8 cellular contexts compared by ENCODE assay signal in genomic region chr17:82030470-82031302, GRCh38. TPM values are rescaled to one million over a fixed set of nuclear protein-coding genes. Genes with fewer than 3 reads are reported as not detected.
DNase-seq lines count a peak whose midpoint lies in the region; ATAC-seq and TF ChIP-seq lines count a peak whose summit lies in the region.

No MANE protein-coding gene starts in this region.

- H2BK20ac ChIP-seq in H9 (ENCODE audit: low read depth, low read length, poor library complexity, severe bottlenecking) = no peak overlapping the region

- no peak overlapping the region for H2AK5ac ChIP-seq in H9 (ENCODE audit: insufficient read length, low read length)

- ATAC-seq in left lobe of liver (peak; percentile 68), HG03469 (IDR thresholded peaks at IDR 0.05; ENCODE audit: unreplicated experiment) (no peak)

- no peaks in the 10 kb centered on the region for H3K79me1 ChIP-seq in H9 (ENCODE audit: insufficient read depth, low read depth, low read length, poor library complexity, severe bottlenecking)

- H3T11ph ChIP-seq in H9 (ENCODE audit: low read length) = no peak overlapping the region

- no peak overlapping the region for H3K14ac ChIP-seq in H9 (ENCODE audit: insufficient read depth, low read length)

- no peaks in the 10 kb centered on the region for H3K4me1 ChIP-seq in H9 (ENCODE audit: insufficient read depth, low read length)

- H2AFZ ChIP-seq in H9 (ENCODE audit: low read length) = no peak overlapping the region

- H3K4ac ChIP-seq in H9 (ENCODE audit: low read depth, low read length) = no peak overlapping the region

- peaks cover 13% of the 10 kb centered on the region for H3K4me1 Mint-ChIP-seq in CD14-positive monocyte
- H3K4me1 Mint-ChIP-seq in H9 = peaks cover 2 to 19% of the 10 kb centered on the region in 2 experiments; a peak in 3 of 4 replicates

- H3K4me2 ChIP-seq in H9 (ENCODE audit: insufficient read depth, insufficient read length, low read length) = peak overlapping the region; percentile 5

- H2BK15ac ChIP-seq in H9 (ENCODE audit: low read depth, low read length) = no peak overlapping the region

- H3K4me3 Mint-ChIP-seq in CD14-positive monocyte = peak overlapping the region; percentile 82 to 90
- H3K4me3 Mint-ChIP-seq in H9 = peak overlapping the region; percentile 63 to 81

- H4K5ac ChIP-seq in H9 (ENCODE audit: insufficient read length, low read depth, low read length) = no peak overlapping the region

- no CpG with 5 or more reads among the region's 94 CpGs for whole genome bisulfite sequencing in H9 (ENCODE audit: extremely low coverage, insufficient read length, low lambda C conversion rate)

- H3K9me3 Mint-ChIP-seq in CD14-positive monocyte (peaks cover 0 to 5% (median 0%) of the 10 kb centered on the region in 7 donors), H9 (peaks cover 0 to 2% of the 10 kb centered on the region in 2 experiments; a peak in 1 of 5 replicates)

- no peak overlapping the region for H3K9ac ChIP-seq in H9 (ENCODE audit: extremely low read depth, insufficient read length, low read length)

- no peak overlapping the region for H2BK12ac ChIP-seq in H9 (ENCODE audit: insufficient read length, low read depth, low read length)

- DNase-seq in CD14-positive monocyte (ENCODE audit: low spot score) (peak; percentile 77), H9 (peak; percentile 97), NCI-H226 (peak; percentile 77), coronary artery (ENCODE audit: low spot score) (no peak), left lobe of liver (ENCODE audit: low spot score) (peak; percentile 91)
- DNase-seq in activated CD4-positive, alpha-beta T cell treated with anti-CD3 and anti-CD28 coated beads for 4 hours = peak; percentile 76 to 78
- DNase-seq in stimulated activated CD4-positive, alpha-beta T cell treated with anti-CD3 and anti-CD28 coated beads, Interleukin-1b, Interleukin-23, amount 100 ng/mL, for 24 hours (ENCODE audit: low read depth in 4 of 4, low spot score in 1 of 4) = peak; percentile 55 to 78 (median 70)

- H3K23ac ChIP-seq in H9 (ENCODE audit: insufficient read length, low read depth, low read length) = no peak overlapping the region

- H3K23me2 ChIP-seq in H9 (ENCODE audit: insufficient read length, low read depth, low read length, poor library complexity, severe bottlenecking) = peaks cover 8% of the 10 kb centered on the region

- no peak overlapping the region for H4K8ac ChIP-seq in H9 (replicated peaks; ENCODE audit: insufficient read length, low read depth, low read length)

- H4K91ac ChIP-seq in H9 (ENCODE audit: insufficient read length, low read depth, low read length) = no peak overlapping the region

- intact Hi-C loops in CD14-positive monocyte (cut with micrococcal nuclease) = loop anchor here (2.0 to 10.0 kb wide), 5 partner anchors 64 to 424 kb away; partner anchors contain the start of genes CYBC1 (in 1 of the 2), FASN (in 1 of the 2) and NARF (in 1 of the 2)

- no peak overlapping the region for H2BK120ac ChIP-seq in H9 (ENCODE audit: low read depth, low read length, poor library complexity, severe bottlenecking)

- peaks cover 11 to 25% (median 13%) of the 10 kb centered on the region in 3 donors for H3K27me3 Mint-ChIP-seq in CD14-positive monocyte (ENCODE audit: low read depth in 3 of 3)
- peaks cover 2% of the 10 kb centered on the region; the same call in 1 of the 2 replicates for H3K27me3 Mint-ChIP-seq in H9 (ENCODE audit: low read depth)

- H3K56ac ChIP-seq in H9 (ENCODE audit: insufficient read length, low read depth, low read length) = no peak overlapping the region

- H3K18ac ChIP-seq in H9 (ENCODE audit: insufficient read length, low read depth, low read length) = no peak overlapping the region

- H3K27ac Mint-ChIP-seq in CD14-positive monocyte = peak overlapping the region in 1 of 7 donors; percentile 50
- H3K27ac Mint-ChIP-seq in H9 = no peak overlapping the region

- no peak overlapping the region for H3K27ac ChIP-seq in H9 (ENCODE audit: insufficient read length, low read depth, low read length)
- H3K27ac ChIP-seq in coronary artery = peak overlapping the region in 1 of 2 donors; percentile 40

- no peaks in the 10 kb centered on the region for H3K79me2 ChIP-seq in H9 (ENCODE audit: insufficient read depth, low read length)

- no peaks in the 10 kb centered on the region; the same call in 1 of the 2 replicates for H3K27me3 ChIP-seq in H9 (ENCODE audit: insufficient read depth, low read length)

- H3K9me3 ChIP-seq in H9 (ENCODE audit: control insufficient read depth, low read depth, low read length) = no peaks in the 10 kb centered on the region

- H3K36me3 Mint-ChIP-seq in CD14-positive monocyte = peaks cover 19 to 50% of the 10 kb centered on the region in 2 donors
- H3K36me3 Mint-ChIP-seq in H9 (ENCODE audit: insufficient read depth in 1 of 3, low read depth in 3 of 3) = peaks cover 8 to 24% (median 16%) of the 10 kb centered on the region in 3 experiments; a peak in 6 of 7 replicates

- H3K4me3 ChIP-seq in coronary artery = peak overlapping the region; percentile 69

- peak; percentile 99 for TF ChIP-seq CTCF in CD14-positive monocyte (IDR thresholded peaks at IDR 0.05)
- TF ChIP-seq CTCF in H9 (conservative IDR thresholded peaks at IDR 0.05) = peak; percentile 93
- TF ChIP-seq CTCF in coronary artery (IDR thresholded peaks at IDR 0.05) = peak; percentile 84

- no peaks in the 10 kb centered on the region for H4K20me1 ChIP-seq in H9 (ENCODE audit: control insufficient read depth, insufficient read depth, insufficient read length)

- no peak overlapping the region for H2BK5ac ChIP-seq in H9 (ENCODE audit: insufficient read length, low read length)

RNA-seq across cellular contexts. Expression of gene RAC3, which starts 0.8 kb away (rescaled TPM):
- polyA plus RNA-seq in CD14-positive monocyte = not detected
- total RNA-seq in H9 (2021) (84.8 and 85.8 TPM in 2 replicates), left lobe of liver (8.7 TPM)

RNA-seq across cellular contexts. Expression of gene DCXR, which starts 6.8 kb away (rescaled TPM):
- 10 to 100 TPM; 88.8 to 90.3 TPM for polyA plus RNA-seq in CD14-positive monocyte
- total RNA-seq in H9 (2021) (90.6 and 93.6 TPM in 2 replicates), left lobe of liver (1,477 TPM)

RNA-seq across cellular contexts. Expression of gene LRRC45, which starts 7.6 kb away (rescaled TPM):
- polyA plus RNA-seq in CD14-positive monocyte = 1 to 10 TPM; 2.6 to 3.4 TPM
- total RNA-seq in H9 (2021) (28.7 and 30.6 TPM in 2 replicates), left lobe of liver (19.4 TPM)

RNA-seq across cellular contexts. Expression of gene CENPX, which starts 8.0 kb away (rescaled TPM):
- 10 to 100 TPM; 47.7 to 57.0 TPM for polyA plus RNA-seq in CD14-positive monocyte
- total RNA-seq in H9 (2021) (77.9 and 82.8 TPM in 2 replicates), left lobe of liver (60.0 TPM)

RNA-seq across cellular contexts. Expression of gene RFNG, which starts 20.9 kb away (rescaled TPM):
- 1 to 10 TPM; 1.5 to 4.1 TPM for polyA plus RNA-seq in CD14-positive monocyte
- total RNA-seq in H9 (2021) (34.0 and 36.5 TPM in 2 replicates), left lobe of liver (45.8 TPM)

Comparison
In these comparisons a context has a peak if more than half of its experiments do, and no peak if none do; other contexts are left out.
1. RNA of gene DCXR, which starts 6.8 kb away (total RNA-seq): 1,477 TPM in left lobe of liver (single experiment); 90.6 to 93.6 TPM in H9; every median in the first group is over 10 times any median in the second.
2. Peak in every context shown above with its lines, with median percentiles within 50 percentile points of each other: CTCF ChIP-seq.